13 cellular contexts compared by ENCODE assay signal in genomic region chr4:30924521-30924920, GRCh38.
A peak's percentile ranks its signal among the peaks of the same experiment; 100 is the strongest.
DNase-seq lines count a peak whose midpoint lies in the region; ATAC-seq lines count a peak whose summit lies in the region.
"Had no signal": no experiment of that assay in that cellular context is flagged by ENCODE, and none has a peak within 500 bp of the region (broad histone marks: within the 10 kb centered on the region; RNA-seq: fewer than 3 reads in every experiment).

No MANE protein-coding gene starts in this region.

- peak; percentile 40 for ATAC-seq in left colon
- no peak for ATAC-seq in GM18907 (IDR thresholded peaks at IDR 0.05; ENCODE audit: unreplicated experiment)
- ATAC-seq: A549; CD8-positive, alpha-beta T cell; GM23338 had no signal

- intact Hi-C loops in left colon (cut with DNase I, micrococcal nuclease): no loop called here

- DNase-seq in LHCN-M2 (ENCODE audit: low read depth) (peak; percentile 17), fibroblast of gingiva (ENCODE audit: low read depth) (peak; percentile 2), left colon (no peak), NCI-H1048 (lab: John Stamatoyannopoulos, UW) (no peak), NCI-H1930 (lab: John Stamatoyannopoulos, UW) (no peak)
- DNase-seq: Caco-2; CD8-positive, alpha-beta T cell; DND-41; GDM1; H7 had no signal

Comparison
In these comparisons a context has a peak if more than half of its experiments do, and no peak if none do; other contexts are left out.
1. DNase-seq: peak in LHCN-M2 (single experiment) and fibroblast of gingiva (single experiment); none in left colon (0 of 2), NCI-H1048 (single experiment) and NCI-H1930 (0 of 2).